In the genomic region with DNA sequence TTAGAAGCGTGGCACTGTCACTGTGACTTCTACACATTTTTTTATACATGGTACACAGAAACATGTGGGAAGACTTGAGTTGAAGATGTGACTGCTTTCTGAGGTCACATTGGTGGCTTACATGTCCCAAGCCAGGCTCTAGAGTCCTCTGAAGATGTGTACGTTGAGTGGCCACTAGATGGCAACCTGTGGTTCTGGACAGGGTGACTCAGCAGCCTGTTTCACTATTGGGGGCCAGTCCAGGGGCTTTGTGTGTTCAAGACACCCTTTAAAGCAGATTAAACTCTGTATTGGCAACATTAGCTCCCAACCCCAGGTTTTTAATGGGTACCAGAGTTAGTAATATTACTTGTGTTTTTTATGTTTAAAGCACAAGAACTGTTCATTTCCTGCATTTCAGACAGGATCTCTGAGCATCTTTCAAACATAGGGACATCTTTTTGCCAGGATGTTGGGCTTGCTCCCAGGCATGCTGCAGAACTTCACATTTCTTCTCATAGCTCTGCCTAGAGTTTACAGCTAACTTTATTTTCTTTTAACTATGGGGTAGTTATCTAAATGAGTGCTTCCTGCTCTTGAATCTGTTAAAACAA, we compare ENCODE assay signal across 7 cellular contexts. TPM values are rescaled to one million over a fixed set of nuclear protein-coding genes. Genes with fewer than 3 reads are reported as not detected.
DNase-seq lines count a peak whose midpoint lies in the region; TF ChIP-seq lines count a peak whose summit lies in the region.

No MANE protein-coding gene starts in this region.

- DNase-seq in SKM-1 treated with dmso at 0.1 percent for 144 hours (lab: John Stamatoyannopoulos, UW; ENCODE audit: unreplicated experiment), result peak; percentile 59
- DNase-seq in adrenal gland, result peak; percentile 56 to 86 (median 65)
- DNase-seq in hepatic stellate cell (ENCODE audit: low spot score), result peak; percentile 55
- peak; percentile 20 for DNase-seq in skeletal muscle cell (ENCODE audit: low read depth)

- TF ChIP-seq POLR2A in adrenal gland (IDR thresholded peaks at IDR 0.05), result no peak

- no peaks in the 10 kb centered on the region for H3F3A ChIP-seq in Loucy (ENCODE audit: low read depth)

- H3K27me3 ChIP-seq in Loucy (ENCODE audit: insufficient read depth, low read length, poor library complexity, severe bottlenecking) (no peaks in the 10 kb centered on the region), adrenal gland (no peaks in the 10 kb centered on the region)

- H3K9me2 ChIP-seq in Loucy (replicated peaks; ENCODE audit: low read depth, low read length), result no peaks in the 10 kb centered on the region

- no peak overlapping the region for H2AFZ ChIP-seq in Loucy (ENCODE audit: low read length)

- no peak overlapping the region for H3K4me2 ChIP-seq in Loucy (ENCODE audit: low read depth, low read length, poor library complexity, severe bottlenecking)

- no peak overlapping the region for H3K9ac ChIP-seq in Loucy (ENCODE audit: low read depth, low read length, poor library complexity, severe bottlenecking)

- no peaks in the 10 kb centered on the region for H3K79me2 ChIP-seq in Loucy (ENCODE audit: insufficient read depth, low read length)

- 31 to 42% (median 37%) methylated on average over 2 of the region's 2 CpGs for WGBS in adrenal gland, 4 donors

- intact Hi-C loops in adrenal gland (cut with DNase I), result loop anchor here in 1 of 2 donors (10.0 kb wide), 1 partner anchor 129 kb away; the partner anchor contains the start of gene LRRC66

- H3K9me3 ChIP-seq in HEK293 (ENCODE audit: control insufficient read depth, insufficient read depth, low read depth, low read length) (no peaks in the 10 kb centered on the region), Loucy (ENCODE audit: insufficient read depth, low read depth, low read length) (no peaks in the 10 kb centered on the region), adrenal gland (replicated peaks in 1 of 3) (no peaks in the 10 kb centered on the region)

- CTCF ChIA-PET in HEK293 (lab: Yijun Ruan, JAX), result interaction anchor here (0.5 to 1.6 kb wide), 9 partner anchors 10 to 73 kb away, joined by 3 to 8 read pairs (median 4); no protein-coding TSS in a partner anchor

- H3K4me3 ChIP-seq in HEK293 (ENCODE audit: low read depth, low read length), result no peak overlapping the region
- no peak overlapping the region for H3K4me3 ChIP-seq in Loucy (ENCODE audit: low read length, poor library complexity, severe bottlenecking)
- no peak overlapping the region for H3K4me3 ChIP-seq in adrenal gland
- H3K4me3 ChIP-seq in skeletal muscle cell (ENCODE audit: low read depth, low read length), result no peak overlapping the region

- POLR2A ChIA-PET in HEK293 (lab: Yijun Ruan, JAX), result no interaction called here

- H3K4me1 ChIP-seq in HEK293 (ENCODE audit: control insufficient read depth, insufficient read depth, low read length), result no peaks in the 10 kb centered on the region
- H3K4me1 ChIP-seq in Loucy (ENCODE audit: insufficient read depth, low read length, poor library complexity, severe bottlenecking), result peaks cover 2% of the 10 kb centered on the region
- peaks cover 0 to 8% of the 10 kb centered on the region in 2 donors for H3K4me1 ChIP-seq in adrenal gland (replicated peaks in 1 of 2)

- H3K36me3 ChIP-seq in HEK293 (ENCODE audit: control insufficient read depth in 2 of 2, insufficient read depth in 1 of 2, low read length in 2 of 2) (peaks cover 0 to 56% of the 10 kb centered on the region in 2 experiments; a peak in 2 of 3 replicates), Loucy (ENCODE audit: insufficient read depth, low read length) (peaks cover 47% of the 10 kb centered on the region; the same call in 1 of the 2 replicates), adrenal gland (replicated peaks in 1 of 2) (peaks cover 0 to 19% of the 10 kb centered on the region in 2 donors)

- TF ChIP-seq CTCF in GM12874 (IDR thresholded peaks at IDR 0.05; ENCODE audit: insufficient read depth, low read depth, low read length) (peak; percentile 81), HEK293 (tag by site-specific recombination; IDR thresholded peaks at IDR 0.05) (peak; percentile 25; the same call in 1 of the 2 replicates), Loucy (conservative IDR thresholded peaks at IDR 0.05; ENCODE audit: low read length) (peak; percentile 83), adrenal gland (IDR thresholded peaks at IDR 0.05) (peak; percentile 59 to 78 (median 68))

- no peaks in the 10 kb centered on the region for H4K20me1 ChIP-seq in Loucy (ENCODE audit: insufficient read depth, low read length, poor library complexity, severe bottlenecking)

- H3K27ac ChIP-seq in HEK293 (ENCODE audit: extremely low read depth, low read depth, low read length) (no peak overlapping the region), adrenal gland (no peak overlapping the region)

TF ChIP-seq in HEK293, 187 proteins besides CTCF, POLR2A, EP300 and RAD21:
- TF ChIP-seq ZNF701 (tag by site-specific recombination; IDR thresholded peaks at IDR 0.05) (no peak), ZNF664 (tag by site-specific recombination; IDR thresholded peaks at IDR 0.05) (no peak), ZNF654 (tag by site-specific recombination; IDR thresholded peaks at IDR 0.05; ENCODE audit: low read depth) (peak; percentile 41; the same call in 1 of the 2 replicates), ZNF514 (tag by site-specific recombination; IDR thresholded peaks at IDR 0.05) (no peak), ZNF449 (tag by site-specific recombination; IDR thresholded peaks at IDR 0.05) (no peak), ZNF658 (tag by site-specific recombination; IDR thresholded peaks at IDR 0.05) (no peak)

RNA-seq across cellular contexts. Expression of gene DCUN1D4, which starts 53.0 kb away (rescaled TPM):
- 10 to 100 TPM; 25.0 to 86.2 (median 54.0) TPM for total RNA-seq in adrenal gland
- 10 to 100 TPM; 33.8 to 55.6 (median 43.5) TPM for polyA plus RNA-seq in adrenal gland

Comparison
In these comparisons a context has a peak if more than half of its experiments do, and no peak if none do; other contexts are left out.
1. CTCF ChIP-seq: peak in every context shown above with its lines; median percentile 83 in Loucy; 81 in GM12874; 68 in adrenal gland; 25 in HEK293.